In genomic region chr6:112931835-112932234, GRCh38 we compare ENCODE assay signal across 3 cellular contexts.
TF ChIP-seq lines count a peak whose summit lies in the region.

No MANE protein-coding gene starts in this region.

TF ChIP-seq in IMR-90, 13 proteins besides CTCF, POLR2A, EP300 and RAD21:
- no peak for TF ChIP-seq CEBPB (IDR thresholded peaks at IDR 0.05; ENCODE audit: low read depth, low read length)
- TF ChIP-seq MXI1 (IDR thresholded peaks at IDR 0.05; ENCODE audit: borderline replicate concordance, low read depth, low read length): no peak
- TF ChIP-seq RFX5 (IDR thresholded peaks at IDR 0.05; ENCODE audit: low read depth, low read length): no peak
- TF ChIP-seq ELK1 (IDR thresholded peaks at IDR 0.05; ENCODE audit: borderline replicate concordance, low read depth, low read length): no peak
- no peak for TF ChIP-seq SMC3 (IDR thresholded peaks at IDR 0.05; ENCODE audit: low read depth, low read length)
- TF ChIP-seq BHLHE40 (IDR thresholded peaks at IDR 0.05; ENCODE audit: low read depth, low read length): no peak
- TF ChIP-seq RCOR1 (IDR thresholded peaks at IDR 0.05; ENCODE audit: insufficient replicate concordance, low read length): no peak
- no peak for TF ChIP-seq MAFK (IDR thresholded peaks at IDR 0.05; ENCODE audit: low read depth, low read length)
- TF ChIP-seq MAZ (IDR thresholded peaks at IDR 0.05; ENCODE audit: borderline replicate concordance, low read depth, low read length): no peak
- TF ChIP-seq NFE2L2 (IDR thresholded peaks at IDR 0.05; ENCODE audit: low read depth, low read length): no peak
- no peak for TF ChIP-seq FOS (IDR thresholded peaks at IDR 0.05; ENCODE audit: low read depth, low read length)
- TF ChIP-seq USF2 (IDR thresholded peaks at IDR 0.05; ENCODE audit: low read depth, low read length): no peak

TF ChIP-seq in endothelial cell of umbilical vein, 7 proteins besides CTCF, POLR2A, EP300 and RAD21:
- TF ChIP-seq MAX (IDR thresholded peaks at IDR 0.05; ENCODE audit: insufficient read depth, insufficient read length) (no peak), EZH2 (IDR thresholded peaks at IDR 0.05; ENCODE audit: borderline replicate concordance, low read depth, low read length, severe bottlenecking) (no peak), POLR2AphosphoS5 (IDR thresholded peaks at IDR 0.05; ENCODE audit: insufficient read depth, low read depth, low read length) (no peak), GATA2 (IDR thresholded peaks at IDR 0.05; ENCODE audit: insufficient read depth, insufficient read length, low read depth, low read length) (no peak), FOS (IDR thresholded peaks at IDR 0.05; ENCODE audit: borderline replicate concordance, insufficient read depth, low read length) (peak; percentile 18), MYC (IDR thresholded peaks at IDR 0.05; ENCODE audit: low read depth, low read length) (no peak), JUN (IDR thresholded peaks at IDR 0.05; ENCODE audit: borderline replicate concordance, insufficient read depth, insufficient read length, low read depth) (peak; percentile 78)

TF ChIP-seq in HepG2, 621 proteins besides CTCF, POLR2A, EP300 and RAD21:
- TF ChIP-seq ISX (CRISPR knock-in tag; conservative IDR thresholded peaks at IDR 0.05) (no peak), PPARG (CRISPR knock-in tag; conservative IDR thresholded peaks at IDR 0.05) (no peak), ZBTB7B (CRISPR knock-in tag; IDR thresholded peaks at IDR 0.05) (no peak), SMYD3 (CRISPR knock-in tag; IDR thresholded peaks at IDR 0.05) (no peak), ZNF501 (CRISPR knock-in tag; IDR thresholded peaks at IDR 0.05) (no peak), ZNF598 (CRISPR knock-in tag; IDR thresholded peaks at IDR 0.05; ENCODE audit: borderline replicate concordance) (no peak), ZMAT3 (CRISPR knock-in tag; conservative IDR thresholded peaks at IDR 0.05) (no peak), RERE (CRISPR knock-in tag; IDR thresholded peaks at IDR 0.05; ENCODE audit: low read depth) (no peak), PATZ1 (CRISPR knock-in tag; IDR thresholded peaks at IDR 0.05) (no peak), HMG20B (CRISPR knock-in tag; conservative IDR thresholded peaks at IDR 0.05) (no peak)
